Comparison of ENCODE assay signal across 17 cellular contexts in genomic region chr3:126456766-126457388, GRCh38.
"Had no signal": no experiment of that assay in that cellular context is flagged by ENCODE, and none has a peak within 500 bp of the region (broad histone marks: within the 10 kb centered on the region; RNA-seq: fewer than 3 reads in every experiment).

No MANE protein-coding gene starts in this region.

- H2AFZ ChIP-seq: parathyroid adenoma had no signal

- H3K4me1 ChIP-seq: colonic mucosa, parathyroid adenoma, testis had no signal

- H3K9ac ChIP-seq: parathyroid adenoma had no signal

- H3K4me3 ChIP-seq: adrenal gland, colonic mucosa, heart right ventricle, left ventricle myocardium inferior, testis had no signal

- ATAC-seq: activated CD8-positive, alpha-beta T cell treated with anti-CD3 and anti-CD28 coated beads for 36 hours had no signal

- H3K9me3 Mint-ChIP-seq: activated CD8-positive, alpha-beta T cell treated with anti-CD3 and anti-CD28 coated beads for 36 hours; neural crest cell; stimulated activated naive CD8-positive, alpha-beta T cell treated with anti-CD3 and anti-CD28 coated beads, Interleukin-15, Interleukin-2, amounts not matched to agents 100 ng/mL and 50 ng/mL, for 24 hours had no signal

- H3K9me3 ChIP-seq: adrenal gland, colonic mucosa, heart right ventricle, left ventricle myocardium inferior, testis had no signal

- H3K4me3 Mint-ChIP-seq: activated CD8-positive, alpha-beta T cell treated with anti-CD3 and anti-CD28 coated beads for 36 hours; neural crest cell; stimulated activated naive CD8-positive, alpha-beta T cell treated with anti-CD3 and anti-CD28 coated beads, Interleukin-15, Interleukin-2, amounts not matched to agents 100 ng/mL and 50 ng/mL, for 24 hours had no signal

- H3K27ac Mint-ChIP-seq: activated CD8-positive, alpha-beta T cell treated with anti-CD3 and anti-CD28 coated beads for 36 hours; stimulated activated naive CD8-positive, alpha-beta T cell treated with anti-CD3 and anti-CD28 coated beads, Interleukin-15, Interleukin-2, amounts not matched to agents 100 ng/mL and 50 ng/mL, for 24 hours had no signal

- H3K27me3 ChIP-seq: adrenal gland, colonic mucosa, heart right ventricle, testis had no signal

- H3K27ac ChIP-seq: adrenal gland, colonic mucosa, heart right ventricle, left ventricle myocardium inferior, parathyroid adenoma, testis had no signal

- DNase-seq: activated CD4-positive, alpha-beta T cell treated with anti-CD3 and anti-CD28 coated beads for 4 hours; activated CD8-positive, alpha-beta memory T cell treated with anti-CD3 and anti-CD28 coated beads, Interleukin-2, amount 50 U/mL, for 4 hours; activated CD8-positive, alpha-beta T cell treated with anti-CD3 and anti-CD28 coated beads for 36 hours; activated naive CD4-positive, alpha-beta T cell; caudate nucleus; colonic mucosa; heart right ventricle; left ventricle myocardium inferior; mesenchymal stem cell; right cardiac atrium; stimulated activated CD4-positive, alpha-beta T cell treated with anti-CD3 and anti-CD28 coated beads, Interleukin-4, amount 100 ng/mL, for 1 hour; stimulated activated CD8-positive, alpha-beta memory T cell treated with anti-CD3 and anti-CD28 coated beads, Interleukin-4, amount 100 ng/mL, for 48 hours; testis had no signal

- H3K27me3 Mint-ChIP-seq: activated CD8-positive, alpha-beta T cell treated with anti-CD3 and anti-CD28 coated beads for 36 hours; stimulated activated naive CD8-positive, alpha-beta T cell treated with anti-CD3 and anti-CD28 coated beads, Interleukin-15, Interleukin-2, amounts not matched to agents 100 ng/mL and 50 ng/mL, for 24 hours had no signal
